In the genomic region with DNA sequence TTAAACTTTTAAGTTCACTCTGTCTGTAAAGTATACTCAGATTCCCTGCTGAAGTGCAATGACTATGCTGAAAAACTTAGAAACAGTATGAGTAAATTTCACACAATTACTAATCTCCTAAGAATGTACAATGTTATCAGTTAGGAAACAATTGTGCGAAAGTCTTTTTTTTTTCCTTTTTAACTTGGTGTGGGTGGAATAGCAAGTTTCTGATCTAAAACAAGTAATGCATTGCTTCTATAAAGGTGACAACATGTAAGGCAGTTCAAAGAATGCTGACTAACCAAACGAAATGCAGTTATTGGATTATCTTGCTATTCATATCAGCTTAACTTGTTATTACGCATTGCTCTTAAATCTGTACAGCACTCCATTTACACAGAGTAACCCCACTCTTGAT, we compare ENCODE assay signal across 13 cellular contexts. TPM values are rescaled to one million over a fixed set of nuclear protein-coding genes. Genes with fewer than 3 reads are reported as not detected.
DNase-seq lines count a peak whose midpoint lies in the region; ATAC-seq, FAIRE-seq and TF ChIP-seq lines count a peak whose summit lies in the region.
"Had no signal": no experiment of that assay in that cellular context is flagged by ENCODE, and none has a peak within 500 bp of the region (broad histone marks: within the 10 kb centered on the region; RNA-seq: fewer than 3 reads in every experiment).

No MANE protein-coding gene starts in this region.

- 71% methylated on average over 3 of the region's 3 CpGs for WGBS in mammary epithelial cell (ENCODE audit: low coverage, missing lambda C conversion rate)

- peaks cover 7% of the 10 kb centered on the region for H3K4me1 ChIP-seq in mammary epithelial cell (ENCODE audit: insufficient read depth, low read length)
- H3K4me1 ChIP-seq: right atrium auricular region had no signal

- H3K4me2 ChIP-seq in mammary epithelial cell (ENCODE audit: insufficient read depth, low read depth, low read length), result no peak overlapping the region

- H3K4me3 Mint-ChIP-seq in Calu3 (ENCODE audit: low read depth, unreplicated experiment), result no peak overlapping the region
- H3K4me3 Mint-ChIP-seq in neural crest cell, result no peak overlapping the region
- H3K4me3 Mint-ChIP-seq: T-helper 1 cell treated with Interleukin-12 subunit alpha and Interleukin-12 subunit beta and Interleukin-4 antibody, amounts not matched to agents 30 μg/mL and 1 μg/mL, for 36 hours had no signal

- no peak overlapping the region for H3K4me3 ChIP-seq in mammary epithelial cell (replicated peaks in 1 of 3; ENCODE audit: insufficient read depth in 1 of 3, low read depth in 2 of 3, low read length in 3 of 3)
- H3K4me3 ChIP-seq: right atrium auricular region had no signal

- BruUV-seq in Calu3 (replicated peaks; lab: Mats Ljungman, UMichigan), result no TSS peak
- no TSS peak for BruUV-seq in mammary epithelial cell (replicated peaks; lab: Mats Ljungman, UMichigan)

- H4K20me1 ChIP-seq in mammary epithelial cell (ENCODE audit: insufficient read depth, low read length), result no peaks in the 10 kb centered on the region

- dilution Hi-C loops in mammary epithelial cell (cut with HindIII; ENCODE audit: low sequenced_read_pairs), result no loop called here

- H3K79me2 ChIP-seq in mammary epithelial cell (ENCODE audit: insufficient read depth, low read length), result no peaks in the 10 kb centered on the region

- no peaks in the 10 kb centered on the region for H3K27me3 Mint-ChIP-seq in Calu3 (ENCODE audit: unreplicated experiment)
- no peaks in the 10 kb centered on the region for H3K27me3 Mint-ChIP-seq in neural crest cell (ENCODE audit: low read depth)

- H3K4me1 Mint-ChIP-seq in Calu3 (ENCODE audit: low read depth, unreplicated experiment) (peaks cover 21% of the 10 kb centered on the region), neural crest cell (peaks cover 8% of the 10 kb centered on the region)

- CTCF ChIA-PET in Calu3 (lab: Charles Lee) (no interaction called here), mammary epithelial cell (lab: Charles Lee; ENCODE audit: low non-redundant PET) (no interaction called here)

- TF ChIP-seq CTCF in Calu3 (IDR thresholded peaks at IDR 0.05; ENCODE audit: unreplicated experiment) (no peak), mammary epithelial cell (conservative IDR thresholded peaks at IDR 0.05 in 1 of 2, IDR thresholded peaks at IDR 0.05 in 1 of 2; ENCODE audit: extremely low read depth in 1 of 2, insufficient read depth in 1 of 2, low read depth in 1 of 2, low read length in 2 of 2) (no peak), neural crest cell (conservative IDR thresholded peaks at IDR 0.05) (no peak), GM13976 (IDR thresholded peaks at IDR 0.05; ENCODE audit: borderline replicate concordance, control extremely low read depth, extremely low read depth, insufficient read depth, missing control alignments) (no peak)

- no peak for DNase-seq in Calu3
- peak; percentile 17 for DNase-seq in HTR-8/SVneo (ENCODE audit: insufficient read length, low spot score)
- DNase-seq in mammary epithelial cell, result peak; percentile 56
- DNase-seq in neural crest cell (ENCODE audit: low read depth, low spot score), result no peak
- no peak for DNase-seq in middle frontal gyrus (ENCODE audit: extremely low spot score, low spot score)
- DNase-seq in cortex of kidney (lab: John Stamatoyannopoulos, UW), result no peak
- no peak for DNase-seq in GM13976 (ENCODE audit: low spot score)
- DNase-seq: DMS53, NCI-H446 treated with DMSO at 0.1 percent for 48 hours had no signal

- no peaks in the 10 kb centered on the region for H3K9me3 Mint-ChIP-seq in Calu3 (ENCODE audit: low read depth, unreplicated experiment)
- no peaks in the 10 kb centered on the region for H3K9me3 Mint-ChIP-seq in neural crest cell

- no peak for ATAC-seq in GM18870 (IDR thresholded peaks at IDR 0.05; ENCODE audit: unreplicated experiment)
- ATAC-seq: left lobe of liver had no signal

- H3K27ac ChIP-seq in mammary epithelial cell (ENCODE audit: insufficient read depth, low read depth, low read length), result peak overlapping the region; percentile 1
- H3K27ac ChIP-seq: right atrium auricular region had no signal

- H3K36me3 ChIP-seq in mammary epithelial cell (ENCODE audit: insufficient read depth, low read length), result peaks cover 3% of the 10 kb centered on the region

- no peak for FAIRE-seq in HTR-8/SVneo (lab: Jason Lieb, UNC)

- H3K27me3 ChIP-seq in mammary epithelial cell (ENCODE audit: insufficient read depth, low read length), result no peaks in the 10 kb centered on the region
- H3K27me3 ChIP-seq: right atrium auricular region had no signal

- H2AFZ ChIP-seq in mammary epithelial cell (ENCODE audit: low read depth, low read length), result no peak overlapping the region

- H3K9me3 ChIP-seq in mammary epithelial cell (replicated peaks; ENCODE audit: insufficient read depth, low read length), result no peaks in the 10 kb centered on the region
- H3K9me3 ChIP-seq: right atrium auricular region had no signal

- H3K36me3 Mint-ChIP-seq in Calu3 (ENCODE audit: insufficient read depth, unreplicated experiment), result peaks cover 9% of the 10 kb centered on the region
- H3K36me3 Mint-ChIP-seq in neural crest cell (ENCODE audit: low read depth), result peaks cover 13% of the 10 kb centered on the region

- H3K27ac Mint-ChIP-seq in Calu3 (ENCODE audit: unreplicated experiment) (peak overlapping the region; percentile 32), neural crest cell (ENCODE audit: unreplicated experiment) (peak overlapping the region; percentile 62)

- H3K9ac ChIP-seq in mammary epithelial cell (ENCODE audit: insufficient read depth, low read length), result no peak overlapping the region

- in situ Hi-C loops in mammary epithelial cell (cut with MboI; ENCODE audit: low sequenced_read_pairs in 2 of 2) (no loop called here), GM13976 (cut with MboI; ENCODE audit: low sequenced_read_pairs, unreplicated experiment) (no loop called here)

- intact Hi-C loops in Calu3 (cut with micrococcal nuclease; ENCODE audit: unreplicated experiment) (loop anchor here (5.0 kb wide), 1 partner anchor 140 kb away; no protein-coding TSS in a partner anchor), mammary epithelial cell (cut with micrococcal nuclease) (no loop called here)

RNA-seq across cellular contexts. Expression of a gene that starts 19.3 kb away (rescaled TPM):
- total RNA-seq in Calu3 (2022), result 15.5 and 16.8 TPM in 2 replicates
- 10 to 100 TPM; 12.5 to 24.8 TPM for total RNA-seq in mammary epithelial cell
- polyA plus RNA-seq in mammary epithelial cell, result 7.5 TPM
- 10.9 TPM for polyA minus RNA-seq in mammary epithelial cell
- 2.7 and 2.9 TPM in 2 replicates for total RNA-seq in neural crest cell

Comparison
In these comparisons a context has a peak if more than half of its experiments do, and no peak if none do; other contexts are left out.
1. DNase-seq: peak in HTR-8/SVneo (single experiment) and mammary epithelial cell (single experiment); none in Calu3 (single experiment), neural crest cell (single experiment), middle frontal gyrus (single experiment), cortex of kidney (single experiment) and GM13976 (single experiment).